Comparison of ENCODE assay signal across 8 cellular contexts in the genomic region with DNA sequence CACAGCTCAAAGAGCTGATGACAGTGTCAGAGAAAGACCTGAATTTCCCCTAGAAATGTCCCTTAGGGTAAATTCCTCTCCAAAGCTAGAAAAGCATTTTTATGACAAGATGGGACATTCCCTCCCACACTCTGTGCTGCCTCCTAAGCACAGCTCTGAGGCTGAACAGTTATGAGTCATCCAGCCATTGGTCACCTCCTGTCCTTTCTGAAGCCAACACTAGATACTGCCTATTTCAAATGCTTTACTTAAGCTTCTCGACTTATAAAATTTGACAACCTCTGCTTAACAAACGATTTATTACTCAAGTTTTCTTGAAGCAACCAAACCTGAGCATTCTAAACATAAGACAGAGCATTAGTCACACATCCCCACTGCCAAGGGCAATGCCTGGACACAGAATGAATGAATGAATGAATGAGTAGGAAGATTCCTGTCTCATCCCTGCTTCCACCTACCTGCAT. TPM values are rescaled to one million over a fixed set of nuclear protein-coding genes. Genes with fewer than 3 reads are reported as not detected.
A peak's percentile ranks its signal among the peaks of the same experiment; 100 is the strongest.
DNase-seq lines count a peak whose midpoint lies in the region; ATAC-seq and TF ChIP-seq lines count a peak whose summit lies in the region.

No MANE protein-coding gene starts in this region.

- peak; percentile 71 for ATAC-seq in GM18511 (IDR thresholded peaks at IDR 0.05; ENCODE audit: unreplicated experiment)

- POLR2A ChIA-PET in HEK293T (lab: Yijun Ruan, JAX): interaction anchor here (1.0 to 1.5 kb wide), 2 partner anchors 10 to 370 kb away, joined by 3 to 5 read pairs; no protein-coding TSS in a partner anchor

- CTCF ChIA-PET in HEK293T (lab: Yijun Ruan, JAX): interaction anchor here (0.6 kb wide), 1 partner anchor 10 kb away, joined by 4 read pairs; no protein-coding TSS in a partner anchor

- no peak for TF ChIP-seq CTCF in lower leg skin (IDR thresholded peaks at IDR 0.05)

- DNase-seq in HEK293T (ENCODE audit: extremely low spot score) (peak; percentile 61), MV-4-11 (lab: John Stamatoyannopoulos, UW) (peak; percentile 79), iris pigment epithelial cell (ENCODE audit: low read depth) (peak; percentile 80), lower leg skin (ENCODE audit: low spot score in 2 of 2) (no peak), NCI-H2196 treated with DMSO at 0.1 percent for 48 hours (lab: John Stamatoyannopoulos, UW; ENCODE audit: unreplicated experiment) (no peak), NCI-H1694 treated with DMSO at 0.1 percent for 48 hours (lab: John Stamatoyannopoulos, UW) (no peak), SK-N-DZ (ENCODE audit: low spot score) (no peak)

- no peak overlapping the region for H3K4me3 ChIP-seq in lower leg skin (ENCODE audit: low read depth, poor library complexity, severe bottlenecking)

- TF ChIP-seq POLR2A in lower leg skin (IDR thresholded peaks at IDR 0.05): no peak

- intact Hi-C loops in lower leg skin (cut with DNase I; ENCODE audit: low total_unique reads): no loop called here

- WGBS in lower leg skin, 2 donors: 33 to 38% methylated on average over 2 of the region's 2 CpGs

TF ChIP-seq in HEK293T, 16 proteins besides CTCF, POLR2A, EP300 and RAD21:
- TF ChIP-seq LEF1 (IDR thresholded peaks at IDR 0.05; ENCODE audit: borderline replicate concordance): no peak
- TF ChIP-seq ARNT (IDR thresholded peaks at IDR 0.05): no peak
- peak; percentile 53 for TF ChIP-seq PKNOX1 (IDR thresholded peaks at IDR 0.05)

RNA-seq across cellular contexts. Expression of gene B4GALT6, which starts 35.4 kb away (rescaled TPM):
- 1 to 10 TPM; 1.3 to 2.1 (median 1.6) TPM for total RNA-seq in lower leg skin
- polyA plus RNA-seq in SK-N-DZ (2014; cell fraction: cytosol; rRNA removed): 6.1 TPM in 2 replicates
- 10.8 and 29.8 TPM in 2 replicates for polyA plus RNA-seq in SK-N-DZ (2014; cell fraction: nucleus; rRNA removed)

RNA-seq across cellular contexts. Expression of gene TTR, which starts 57.3 kb away (rescaled TPM):
- total RNA-seq in lower leg skin: not detected
- not detected in 2 replicates for polyA plus RNA-seq in SK-N-DZ (2014; cell fraction: cytosol; rRNA removed)
- polyA plus RNA-seq in SK-N-DZ (2014; cell fraction: nucleus; rRNA removed): not detected in 2 replicates

Comparison
In these comparisons a context has a peak if more than half of its experiments do, and no peak if none do; other contexts are left out.
1. DNase-seq: peak in HEK293T (single experiment), MV-4-11 (single experiment) and iris pigment epithelial cell (single experiment); none in lower leg skin (0 of 2), NCI-H2196 treated with DMSO at 0.1 percent for 48 hours (single experiment), NCI-H1694 treated with DMSO at 0.1 percent for 48 hours (single experiment) and SK-N-DZ (single experiment).